20 cellular contexts compared by ENCODE assay signal in the genomic region with DNA sequence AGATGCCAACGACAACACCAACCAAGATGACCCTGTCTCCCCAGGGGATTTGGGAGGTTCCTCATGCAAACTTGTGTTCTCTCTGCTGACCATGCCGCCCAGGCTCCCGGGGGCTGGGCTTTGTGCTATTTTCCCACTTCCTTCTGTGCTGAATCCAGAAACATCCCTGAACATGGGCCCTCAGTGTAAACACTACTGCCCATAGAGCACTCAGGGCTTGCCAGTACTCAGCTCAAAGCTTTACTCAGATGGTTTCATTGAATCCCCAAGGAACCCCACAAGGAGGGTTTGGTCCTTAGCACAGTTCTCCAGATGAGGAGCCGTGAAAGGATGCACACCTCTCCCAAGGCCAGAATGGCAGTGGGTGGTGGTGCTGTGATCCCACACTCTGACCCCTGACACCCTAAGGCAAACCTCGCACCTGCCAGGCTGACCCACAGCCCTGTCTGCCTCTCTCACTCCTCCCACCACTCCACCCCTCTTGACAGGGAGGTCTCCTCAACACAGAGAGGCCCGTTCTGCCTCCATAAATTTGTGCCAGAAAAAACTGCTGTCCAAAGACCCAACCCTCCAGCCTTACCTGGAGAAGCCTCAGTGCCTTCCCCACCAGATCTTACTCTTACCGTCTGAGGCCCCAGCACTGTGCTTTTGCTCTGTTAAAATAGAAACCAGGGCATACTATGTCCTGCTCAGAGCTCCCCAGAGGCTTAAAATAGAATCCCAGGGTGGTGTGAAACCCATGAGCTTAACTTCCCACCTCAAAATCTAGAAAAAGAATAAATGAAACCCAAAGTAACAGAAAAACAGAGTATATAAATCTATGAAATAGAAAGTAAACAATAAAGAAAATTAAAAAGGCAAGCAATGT.
"Had no signal": no experiment of that assay in that cellular context is flagged by ENCODE, and none has a peak within 500 bp of the region (broad histone marks: within the 10 kb centered on the region; RNA-seq: fewer than 3 reads in every experiment).

No MANE protein-coding gene starts in this region.

- H3K27ac ChIP-seq: body of pancreas had no signal

- ATAC-seq: activated CD4-positive, alpha-beta T cell treated with anti-CD3 and anti-CD28 coated beads for 36 hours; activated CD8-positive, alpha-beta T cell treated with anti-CD3 and anti-CD28 coated beads for 36 hours; activated T-cell treated with anti-CD3 and anti-CD28 coated beads, Interleukin-2, amount 50 U/mL, for 4 hours; activated T-helper 17 cell treated with anti-CD3 and anti-CD28 coated beads, Interleukin-2, amount 50 U/mL, for 72 hours; body of pancreas; esophagus mucosa had no signal

- H3K4me1 ChIP-seq: body of pancreas had no signal

- H3K9me3 ChIP-seq: body of pancreas had no signal

- H3K4me3 ChIP-seq: body of pancreas had no signal

- DNase-seq: activated CD4-positive, alpha-beta T cell treated with anti-CD3 and anti-CD28 coated beads for 36 hours; activated CD4-positive, alpha-beta T cell treated with anti-CD3 and anti-CD28 coated beads, Interleukin-2, amount 10 ng/mL, durations not matched to agents 24 days and 14 days; activated CD4-positive, CD25-positive, alpha-beta regulatory T cell; activated CD4-positive, CD25-positive, alpha-beta regulatory T cell treated with anti-CD3 and anti-CD28 coated beads, Interleukin-2, amount 50 U/mL, for 72 hours; activated CD8-positive, alpha-beta memory T cell treated with anti-CD3 and anti-CD28 coated beads for 24 hours; activated CD8-positive, alpha-beta T cell treated with anti-CD3 and anti-CD28 coated beads for 36 hours; activated effector memory CD4-positive, alpha-beta T cell treated with Interleukin-2 at 50 U/mL for 16 hours; activated gamma-delta T cell treated with Interleukin-2 at 50 U/mL for 16 hours; activated naive CD4-positive, alpha-beta T cell treated with anti-CD3 and anti-CD28 coated beads, Interleukin-2, amount 50 U/mL, for 16 hours; activated naive CD4-positive, alpha-beta T cell treated with Interleukin-2 at 50 U/mL for 16 hours; activated T-cell treated with anti-CD3 and anti-CD28 coated beads, Interleukin-2, amount 50 U/mL, for 4 hours; amniotic stem cell; aorta; body of pancreas; caudate nucleus; effector CD8-positive, alpha-beta T cell; foreskin fibroblast; T-helper 2 cell had no signal

- H3K27me3 ChIP-seq: body of pancreas had no signal
